ENCODE assay signal across 2 cellular contexts in the genomic region with DNA sequence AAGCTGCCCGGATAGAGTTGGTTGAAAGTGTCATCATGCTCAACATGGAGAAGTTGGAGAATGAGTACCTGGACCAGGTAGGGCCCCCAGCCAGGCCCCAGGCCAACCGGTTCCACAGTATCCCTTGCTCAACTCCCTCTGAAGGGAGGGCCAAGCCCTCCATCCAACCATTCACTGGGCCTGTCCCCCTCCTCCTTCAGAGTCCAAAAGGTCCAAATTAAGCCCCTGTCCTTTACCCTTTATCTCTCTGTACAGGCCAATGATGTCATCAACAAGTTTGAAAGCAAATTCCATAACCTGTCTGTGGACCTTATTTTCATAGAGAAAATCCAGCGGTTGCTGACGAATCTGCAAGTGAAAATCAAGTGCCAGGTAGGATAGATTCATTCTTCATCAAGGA.
A peak's percentile ranks its signal among the peaks of the same experiment; 100 is the strongest.
TF ChIP-seq lines count a peak whose summit lies in the region.

No MANE protein-coding gene starts in this region.

TF ChIP-seq in HepG2, 621 proteins besides CTCF, POLR2A, EP300 and RAD21:
- TF ChIP-seq ZKSCAN5 (CRISPR knock-in tag; IDR thresholded peaks at IDR 0.05) (no peak), ATF7 (IDR thresholded peaks at IDR 0.05) (peak; percentile 90), ATF7 (CRISPR knock-in tag; IDR thresholded peaks at IDR 0.05) (no peak), ZFP82 (CRISPR knock-in tag; IDR thresholded peaks at IDR 0.05; ENCODE audit: borderline replicate concordance) (no peak), ZFAT (CRISPR knock-in tag; conservative IDR thresholded peaks at IDR 0.05) (peak; percentile 79; the same call in 1 of the 2 replicates), HNF4A (CRISPR knock-in tag; IDR thresholded peaks at IDR 0.05) (peak; percentile 54; the same call in 1 of the 2 replicates), FOXK1 (CRISPR knock-in tag; IDR thresholded peaks at IDR 0.05; ENCODE audit: borderline replicate concordance, low read depth) (no peak), DPF2 (CRISPR knock-in tag; IDR thresholded peaks at IDR 0.05; ENCODE audit: borderline replicate concordance, low read depth) (no peak), RFXANK (CRISPR knock-in tag; IDR thresholded peaks at IDR 0.05) (no peak), ZNF781 (CRISPR knock-in tag; IDR thresholded peaks at IDR 0.05; ENCODE audit: borderline replicate concordance, not compliant biosample characterization) (no peak), LCORL (IDR thresholded peaks at IDR 0.05) (no peak), LCORL (CRISPR knock-in tag; IDR thresholded peaks at IDR 0.05) (peak; percentile 48; the same call in 1 of the 2 replicates), ZBTB8A (CRISPR knock-in tag; IDR thresholded peaks at IDR 0.05; ENCODE audit: borderline replicate concordance, low read depth) (no peak), ZBTB21 (CRISPR knock-in tag; IDR thresholded peaks at IDR 0.05) (peak; percentile 30; the same call in 1 of the 2 replicates), CREB1 (IDR thresholded peaks at IDR 0.05) (peak; percentile 45; the same call in 1 of the 2 replicates), CREB1 (CRISPR knock-in tag; IDR thresholded peaks at IDR 0.05) (no peak)
- TF ChIP-seq, protein P1, sequence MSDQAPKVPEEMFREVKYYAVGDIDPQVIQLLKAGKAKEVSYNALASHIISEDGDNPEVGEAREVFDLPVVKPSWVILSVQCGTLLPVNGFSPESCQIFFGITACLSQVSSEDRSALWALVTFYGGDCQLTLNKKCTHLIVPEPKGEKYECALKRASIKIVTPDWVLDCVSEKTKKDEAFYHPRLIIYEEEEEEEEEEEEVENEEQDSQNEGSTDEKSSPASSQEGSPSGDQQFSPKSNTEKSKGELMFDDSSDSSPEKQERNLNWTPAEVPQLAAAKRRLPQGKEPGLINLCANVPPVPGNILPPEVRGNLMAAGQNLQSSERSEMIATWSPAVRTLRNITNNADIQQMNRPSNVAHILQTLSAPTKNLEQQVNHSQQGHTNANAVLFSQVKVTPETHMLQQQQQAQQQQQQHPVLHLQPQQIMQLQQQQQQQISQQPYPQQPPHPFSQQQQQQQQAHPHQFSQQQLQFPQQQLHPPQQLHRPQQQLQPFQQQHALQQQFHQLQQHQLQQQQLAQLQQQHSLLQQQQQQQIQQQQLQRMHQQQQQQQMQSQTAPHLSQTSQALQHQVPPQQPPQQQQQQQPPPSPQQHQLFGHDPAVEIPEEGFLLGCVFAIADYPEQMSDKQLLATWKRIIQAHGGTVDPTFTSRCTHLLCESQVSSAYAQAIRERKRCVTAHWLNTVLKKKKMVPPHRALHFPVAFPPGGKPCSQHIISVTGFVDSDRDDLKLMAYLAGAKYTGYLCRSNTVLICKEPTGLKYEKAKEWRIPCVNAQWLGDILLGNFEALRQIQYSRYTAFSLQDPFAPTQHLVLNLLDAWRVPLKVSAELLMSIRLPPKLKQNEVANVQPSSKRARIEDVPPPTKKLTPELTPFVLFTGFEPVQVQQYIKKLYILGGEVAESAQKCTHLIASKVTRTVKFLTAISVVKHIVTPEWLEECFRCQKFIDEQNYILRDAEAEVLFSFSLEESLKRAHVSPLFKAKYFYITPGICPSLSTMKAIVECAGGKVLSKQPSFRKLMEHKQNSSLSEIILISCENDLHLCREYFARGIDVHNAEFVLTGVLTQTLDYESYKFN (CRISPR knock-in tag; conservative IDR thresholded peaks at IDR 0.05): peak; percentile 33; the same call in 1 of the 2 replicates
- TF ChIP-seq, protein P2, sequence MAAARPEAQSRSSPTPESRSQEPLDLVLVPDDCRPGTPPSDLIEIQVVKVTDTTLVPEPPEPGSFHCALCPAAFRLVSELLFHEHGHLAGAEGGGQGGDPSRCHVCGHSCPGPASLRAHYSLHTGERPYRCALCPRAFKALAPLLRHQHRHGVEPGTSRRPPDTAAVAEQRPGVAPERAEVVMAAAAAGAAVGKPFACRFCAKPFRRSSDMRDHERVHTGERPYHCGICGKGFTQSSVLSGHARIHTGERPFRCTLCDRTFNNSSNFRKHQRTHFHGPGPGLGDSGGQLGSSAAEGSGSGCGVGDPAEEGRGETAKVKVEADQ (CRISPR knock-in tag; IDR thresholded peaks at IDR 0.05; ENCODE audit: borderline replicate concordance): no peak
- TF ChIP-seq, protein P3, sequence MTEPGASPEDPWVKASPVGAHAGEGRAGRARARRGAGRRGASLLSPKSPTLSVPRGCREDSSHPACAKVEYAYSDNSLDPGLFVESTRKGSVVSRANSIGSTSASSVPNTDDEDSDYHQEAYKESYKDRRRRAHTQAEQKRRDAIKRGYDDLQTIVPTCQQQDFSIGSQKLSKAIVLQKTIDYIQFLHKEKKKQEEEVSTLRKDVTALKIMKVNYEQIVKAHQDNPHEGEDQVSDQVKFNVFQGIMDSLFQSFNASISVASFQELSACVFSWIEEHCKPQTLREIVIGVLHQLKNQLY (CRISPR knock-in tag; IDR thresholded peaks at IDR 0.05): no peak
- TF ChIP-seq, protein P4, sequence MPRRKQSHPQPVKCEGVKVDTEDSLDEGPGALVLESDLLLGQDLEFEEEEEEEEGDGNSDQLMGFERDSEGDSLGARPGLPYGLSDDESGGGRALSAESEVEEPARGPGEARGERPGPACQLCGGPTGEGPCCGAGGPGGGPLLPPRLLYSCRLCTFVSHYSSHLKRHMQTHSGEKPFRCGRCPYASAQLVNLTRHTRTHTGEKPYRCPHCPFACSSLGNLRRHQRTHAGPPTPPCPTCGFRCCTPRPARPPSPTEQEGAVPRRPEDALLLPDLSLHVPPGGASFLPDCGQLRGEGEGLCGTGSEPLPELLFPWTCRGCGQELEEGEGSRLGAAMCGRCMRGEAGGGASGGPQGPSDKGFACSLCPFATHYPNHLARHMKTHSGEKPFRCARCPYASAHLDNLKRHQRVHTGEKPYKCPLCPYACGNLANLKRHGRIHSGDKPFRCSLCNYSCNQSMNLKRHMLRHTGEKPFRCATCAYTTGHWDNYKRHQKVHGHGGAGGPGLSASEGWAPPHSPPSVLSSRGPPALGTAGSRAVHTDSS (CRISPR knock-in tag; conservative IDR thresholded peaks at IDR 0.05): no peak

TF ChIP-seq in K562, 482 proteins besides CTCF, POLR2A, EP300 and RAD21:
- TF ChIP-seq, protein P5, sequence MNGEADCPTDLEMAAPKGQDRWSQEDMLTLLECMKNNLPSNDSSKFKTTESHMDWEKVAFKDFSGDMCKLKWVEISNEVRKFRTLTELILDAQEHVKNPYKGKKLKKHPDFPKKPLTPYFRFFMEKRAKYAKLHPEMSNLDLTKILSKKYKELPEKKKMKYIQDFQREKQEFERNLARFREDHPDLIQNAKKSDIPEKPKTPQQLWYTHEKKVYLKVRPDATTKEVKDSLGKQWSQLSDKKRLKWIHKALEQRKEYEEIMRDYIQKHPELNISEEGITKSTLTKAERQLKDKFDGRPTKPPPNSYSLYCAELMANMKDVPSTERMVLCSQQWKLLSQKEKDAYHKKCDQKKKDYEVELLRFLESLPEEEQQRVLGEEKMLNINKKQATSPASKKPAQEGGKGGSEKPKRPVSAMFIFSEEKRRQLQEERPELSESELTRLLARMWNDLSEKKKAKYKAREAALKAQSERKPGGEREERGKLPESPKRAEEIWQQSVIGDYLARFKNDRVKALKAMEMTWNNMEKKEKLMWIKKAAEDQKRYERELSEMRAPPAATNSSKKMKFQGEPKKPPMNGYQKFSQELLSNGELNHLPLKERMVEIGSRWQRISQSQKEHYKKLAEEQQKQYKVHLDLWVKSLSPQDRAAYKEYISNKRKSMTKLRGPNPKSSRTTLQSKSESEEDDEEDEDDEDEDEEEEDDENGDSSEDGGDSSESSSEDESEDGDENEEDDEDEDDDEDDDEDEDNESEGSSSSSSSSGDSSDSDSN (IDR thresholded peaks at IDR 0.05; ENCODE audit: borderline replicate concordance in 1 of 2, low read depth in 2 of 2, low read length in 2 of 2): no peak
- TF ChIP-seq, protein P6, sequence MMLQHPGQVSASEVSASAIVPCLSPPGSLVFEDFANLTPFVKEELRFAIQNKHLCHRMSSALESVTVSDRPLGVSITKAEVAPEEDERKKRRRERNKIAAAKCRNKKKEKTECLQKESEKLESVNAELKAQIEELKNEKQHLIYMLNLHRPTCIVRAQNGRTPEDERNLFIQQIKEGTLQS (IDR thresholded peaks at IDR 0.05): peak; percentile 32; the same call in 1 of the 2 replicates
- TF ChIP-seq, protein P6 (CRISPR knock-in tag; conservative IDR thresholded peaks at IDR 0.05): no peak
